ENCODE assay signal across 1 cellular context in the genomic region with DNA sequence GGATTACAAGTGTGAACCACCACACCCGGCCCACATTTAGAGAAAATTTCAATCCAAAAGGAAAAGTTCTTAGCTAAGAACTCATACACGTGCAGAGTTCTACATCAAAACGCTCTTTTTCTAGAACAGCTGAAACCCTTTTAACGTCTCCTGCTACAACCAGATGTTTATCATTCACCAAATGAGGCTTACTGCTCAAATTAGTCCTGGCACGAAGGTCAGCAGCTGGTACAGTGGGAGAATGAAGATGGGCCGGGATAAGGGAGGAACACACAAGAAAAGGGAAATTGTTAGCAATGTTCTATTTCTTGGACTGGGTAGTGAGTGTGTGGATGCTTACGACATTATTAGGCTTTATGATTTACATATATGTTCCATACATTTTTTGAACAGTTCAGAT.
TF ChIP-seq lines count a peak whose summit lies in the region.

No MANE protein-coding gene starts in this region.

TF ChIP-seq in GM23338, 12 proteins besides CTCF, POLR2A, EP300 and RAD21 (continued from another document):
- TF ChIP-seq ZNF462 (CRISPR knock-in tag; IDR thresholded peaks at IDR 0.05) = no peak
- no peak for TF ChIP-seq POLR2AphosphoS5 (IDR thresholded peaks at IDR 0.05; ENCODE audit: low read depth)
- TF ChIP-seq NANOG (IDR thresholded peaks at IDR 0.05; ENCODE audit: borderline replicate concordance) = no peak
- TF ChIP-seq CREB1 (CRISPR knock-in tag; IDR thresholded peaks at IDR 0.05; ENCODE audit: low read depth) = no peak
TF ChIP-seq in GM23338: peak in this region for 0.
